ENCODE assay signal across 24 cellular contexts in genomic region chr3:12922299-12922698, GRCh38.
A peak's percentile ranks its signal among the peaks of the same experiment; 100 is the strongest.
DNase-seq lines count a peak whose midpoint lies in the region; ATAC-seq and TF ChIP-seq lines count a peak whose summit lies in the region.
"Had no signal": no experiment of that assay in that cellular context is flagged by ENCODE, and none has a peak within 500 bp of the region (broad histone marks: within the 10 kb centered on the region; RNA-seq: fewer than 3 reads in every experiment).

No MANE protein-coding gene starts in this region.

- H3K4me1 ChIP-seq in BLaER1 (peaks cover 100% of the 10 kb centered on the region), neural progenitor cell (no peaks in the 10 kb centered on the region)
- H3K4me1 ChIP-seq: suprapubic skin, uterus had no signal

- no peaks in the 10 kb centered on the region for H3F3A ChIP-seq in neural progenitor cell (ENCODE audit: low read depth)

- no peak for TF ChIP-seq CTCF in neural progenitor cell (IDR thresholded peaks at IDR 0.05)

- no peak for ATAC-seq in T-helper 17 cell
- ATAC-seq in HG02973 (IDR thresholded peaks at IDR 0.05; ENCODE audit: unreplicated experiment) = no peak
- ATAC-seq: activated T-cell treated with anti-CD3 and anti-CD28 coated beads, Interleukin-2, amount 50 U/mL, for 72 hours; Panc1; psoas muscle had no signal

- H3K9me3 ChIP-seq in BLaER1 (no peaks in the 10 kb centered on the region), T-helper 17 cell (ENCODE audit: control insufficient read depth, low read length, poor library complexity, severe bottlenecking) (no peaks in the 10 kb centered on the region), neural progenitor cell (ENCODE audit: low read depth) (no peaks in the 10 kb centered on the region)
- H3K9me3 ChIP-seq: psoas muscle, suprapubic skin, uterus had no signal

- peak overlapping the region; percentile 70 for H3K27ac ChIP-seq in BLaER1
- H3K27ac ChIP-seq in neural progenitor cell = no peak overlapping the region
- H3K27ac ChIP-seq: psoas muscle, suprapubic skin, uterus had no signal

- no peaks in the 10 kb centered on the region for H3K27me3 ChIP-seq in BLaER1
- no peaks in the 10 kb centered on the region for H3K27me3 ChIP-seq in neural progenitor cell
- H3K27me3 ChIP-seq: suprapubic skin, uterus had no signal

- H3K4me3 Mint-ChIP-seq in T-helper 17 cell (peak overlapping the region; percentile 31), neural progenitor cell (peak overlapping the region; percentile 55)
- H3K4me3 Mint-ChIP-seq: activated CD4-positive, alpha-beta T cell treated with anti-CD3 and anti-CD28 coated beads, Interleukin-2, amount 10 ng/mL, durations not matched to agents 24 days and 14 days; activated naive CD4-positive, alpha-beta T cell treated with anti-CD3 and anti-CD28 coated beads, Interleukin-2, amount 10 ng/mL, durations not matched to agents 7 days and 5 days; activated T-cell treated with anti-CD3 and anti-CD28 coated beads, Interleukin-2, amount 50 U/mL, for 72 hours had no signal

- H3K27ac Mint-ChIP-seq in T-helper 17 cell = peak overlapping the region; percentile 75
- peak overlapping the region; percentile 53 for H3K27ac Mint-ChIP-seq in neural progenitor cell
- H3K27ac Mint-ChIP-seq: activated CD4-positive, alpha-beta T cell treated with anti-CD3 and anti-CD28 coated beads, Interleukin-2, amount 10 ng/mL, durations not matched to agents 24 days and 14 days; activated naive CD4-positive, alpha-beta T cell treated with anti-CD3 and anti-CD28 coated beads, Interleukin-2, amount 10 ng/mL, durations not matched to agents 7 days and 5 days; activated T-cell treated with anti-CD3 and anti-CD28 coated beads, Interleukin-2, amount 50 U/mL, for 72 hours had no signal

- no peak overlapping the region for H2AFZ ChIP-seq in neural progenitor cell (replicated peaks)

- H3K9ac ChIP-seq in BLaER1 (peak overlapping the region; percentile 55; the same call in 1 of the 2 replicates), neural progenitor cell (no peak overlapping the region)

- DNase-seq in DMS 273 (lab: John Stamatoyannopoulos, UW; ENCODE audit: unreplicated experiment) = peak; percentile 86
- DNase-seq in T-helper 17 cell = no peak
- DNase-seq in neural progenitor cell (ENCODE audit: low spot score) = no peak
- no peak for DNase-seq in stimulated activated CD4-positive, alpha-beta T cell treated with anti-CD3 and anti-CD28 coated beads, Interleukin-2, amount 100 ng/mL, for 24 hours
- DNase-seq in activated gamma-delta T cell (lab: John Stamatoyannopoulos, UW) = no peak
- DNase-seq: activated CD4-positive, alpha-beta T cell treated with anti-CD3 and anti-CD28 coated beads, Interleukin-2, amount 10 ng/mL, durations not matched to agents 24 days and 14 days; activated naive CD4-positive, alpha-beta T cell treated with anti-CD3 and anti-CD28 coated beads, Interleukin-2, amount 10 ng/mL, durations not matched to agents 7 days and 5 days; activated T-cell treated with anti-CD3 and anti-CD28 coated beads, Interleukin-2, amount 50 U/mL, for 72 hours; amniotic stem cell; DMS53; GDM1; HCEC 1CT; kidney glomerular epithelial cell; mammary epithelial cell; NCI-H1105 treated with DMSO at 0.1 percent for 48 hours; NCI-H446 treated with DMSO at 0.1 percent for 48 hours; psoas muscle; T-helper 2 cell; uterus had no signal

- H3K4me3 ChIP-seq in BLaER1 (peak overlapping the region; percentile 52), neural progenitor cell (no peak overlapping the region)
- H3K4me3 ChIP-seq: psoas muscle, suprapubic skin, uterus had no signal

- H3K4me2 ChIP-seq in BLaER1 (peak overlapping the region; percentile 96), neural progenitor cell (no peak overlapping the region)

- no peaks in the 10 kb centered on the region for H3K27me3 Mint-ChIP-seq in T-helper 17 cell
- H3K27me3 Mint-ChIP-seq in neural progenitor cell (ENCODE audit: insufficient read depth, low read depth) = no peaks in the 10 kb centered on the region
- H3K27me3 Mint-ChIP-seq: activated CD4-positive, alpha-beta T cell treated with anti-CD3 and anti-CD28 coated beads, Interleukin-2, amount 10 ng/mL, durations not matched to agents 24 days and 14 days; activated naive CD4-positive, alpha-beta T cell treated with anti-CD3 and anti-CD28 coated beads, Interleukin-2, amount 10 ng/mL, durations not matched to agents 7 days and 5 days; IgD-negative memory B cell had no signal

- H3K9me3 Mint-ChIP-seq in neural progenitor cell = no peaks in the 10 kb centered on the region
- H3K9me3 Mint-ChIP-seq: activated CD4-positive, alpha-beta T cell treated with anti-CD3 and anti-CD28 coated beads, Interleukin-2, amount 10 ng/mL, durations not matched to agents 24 days and 14 days; activated naive CD4-positive, alpha-beta T cell treated with anti-CD3 and anti-CD28 coated beads, Interleukin-2, amount 10 ng/mL, durations not matched to agents 7 days and 5 days; activated T-cell treated with anti-CD3 and anti-CD28 coated beads, Interleukin-2, amount 50 U/mL, for 72 hours; IgD-negative memory B cell had no signal

- H4K20me1 ChIP-seq in BLaER1 (peaks cover 100% of the 10 kb centered on the region), neural progenitor cell (ENCODE audit: low read depth) (peaks cover 8% of the 10 kb centered on the region)

- no peaks in the 10 kb centered on the region for H3K79me2 ChIP-seq in neural progenitor cell (ENCODE audit: low read depth)

- H3K4me1 Mint-ChIP-seq in T-helper 17 cell (peaks cover 19% of the 10 kb centered on the region), neural progenitor cell (no peaks in the 10 kb centered on the region)

- peaks cover 91% of the 10 kb centered on the region for H3K36me3 ChIP-seq in BLaER1
- no peaks in the 10 kb centered on the region for H3K36me3 ChIP-seq in neural progenitor cell
- H3K36me3 ChIP-seq: uterus had no signal

- H3K36me3 Mint-ChIP-seq in T-helper 17 cell (ENCODE audit: low read depth) = peaks cover 5% of the 10 kb centered on the region
- H3K36me3 Mint-ChIP-seq in neural progenitor cell = peaks cover 3% of the 10 kb centered on the region
- H3K36me3 Mint-ChIP-seq: IgD-negative memory B cell had no signal
